ENCODE assay signal across 8 cellular contexts in the genomic region with DNA sequence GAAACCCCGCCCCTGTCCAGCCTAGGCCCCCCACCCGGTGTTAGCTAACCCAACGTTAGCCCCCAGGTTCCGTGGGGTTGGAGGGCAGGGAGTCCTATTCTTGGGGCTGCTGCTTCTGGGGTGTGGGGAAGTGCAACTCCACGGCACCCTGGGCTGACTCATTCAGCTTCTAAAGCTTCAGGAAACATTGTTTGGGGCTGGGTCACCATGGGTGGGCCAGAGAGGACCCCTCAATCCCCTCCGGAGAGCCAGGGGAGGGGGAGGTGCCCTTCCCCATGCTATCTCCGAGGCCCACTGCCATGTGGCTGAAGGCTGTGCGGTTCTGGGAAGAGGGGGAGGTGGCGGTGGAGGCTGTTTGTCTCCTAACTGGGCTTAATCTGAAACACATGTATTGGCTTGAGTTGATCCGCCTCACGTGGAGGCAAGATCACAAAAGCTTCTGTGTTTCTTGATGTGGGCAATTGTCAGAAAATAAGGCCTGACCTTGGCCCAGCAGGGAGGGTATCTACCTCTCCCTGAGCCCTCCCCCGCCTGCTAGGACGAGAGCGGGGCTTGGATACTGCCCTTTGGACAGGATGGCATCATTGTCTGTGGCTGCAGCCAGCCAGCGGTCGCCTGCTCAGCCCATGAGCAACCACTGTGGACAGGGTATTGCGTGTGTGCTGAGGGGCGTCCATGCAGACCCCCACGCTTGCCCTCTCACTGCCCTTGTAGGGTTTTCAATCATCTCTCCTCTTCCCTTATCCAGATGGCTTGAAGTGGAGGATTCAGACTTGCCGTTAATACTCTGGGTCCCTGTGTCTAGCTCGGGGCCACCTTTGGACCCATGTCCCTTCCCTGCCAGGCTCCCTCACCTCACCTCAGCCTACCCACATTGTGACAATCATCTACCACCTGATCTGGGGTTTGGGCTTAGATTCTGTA. TPM values are rescaled to one million over a fixed set of nuclear protein-coding genes. Genes with fewer than 3 reads are reported as not detected.
DNase-seq lines count a peak whose midpoint lies in the region; ATAC-seq, FAIRE-seq and TF ChIP-seq lines count a peak whose summit lies in the region.

No MANE protein-coding gene starts in this region.

- peak overlapping the region; percentile 49 for H3K4me3 Mint-ChIP-seq in activated naive CD4-positive, alpha-beta T cell treated with anti-CD3 and anti-CD28 coated beads, Interleukin-2, amount 50 U/mL, for 24 hours
- no peak overlapping the region for H3K4me3 Mint-ChIP-seq in activated naive CD8-positive, alpha-beta T cell treated with anti-CD3 and anti-CD28 coated beads for 36 hours

- H3K27me3 Mint-ChIP-seq in activated naive CD4-positive, alpha-beta T cell treated with anti-CD3 and anti-CD28 coated beads, Interleukin-2, amount 50 U/mL, for 24 hours, result no peaks in the 10 kb centered on the region
- no peaks in the 10 kb centered on the region for H3K27me3 Mint-ChIP-seq in activated naive CD8-positive, alpha-beta T cell treated with anti-CD3 and anti-CD28 coated beads for 36 hours

- no peak for FAIRE-seq in small intestine (lab: Jason Lieb, UNC)

- H3K27ac ChIP-seq in right atrium auricular region (peak overlapping the region; percentile 76 to 82), small intestine (ENCODE audit: low read depth in 1 of 2, low read length in 1 of 2) (peak overlapping the region; percentile 63 to 82)

- TF ChIP-seq POLR2A in GM18505 (IDR thresholded peaks at IDR 0.05; ENCODE audit: borderline replicate concordance, extremely low read depth, insufficient read depth, insufficient read length), result no peak

- ATAC-seq in GM18867 (IDR thresholded peaks at IDR 0.05; ENCODE audit: unreplicated experiment) (no peak), GM18505 (IDR thresholded peaks at IDR 0.05; ENCODE audit: unreplicated experiment) (no peak)

- H3K4me1 ChIP-seq in right atrium auricular region (peaks cover 0 to 34% of the 10 kb centered on the region in 2 donors), small intestine (ENCODE audit: control insufficient read depth in 2 of 2, insufficient read depth in 1 of 2, low read depth in 1 of 2, low read length in 1 of 2) (peaks cover 0 to 6% of the 10 kb centered on the region in 2 donors)

- H3K9me3 ChIP-seq in right atrium auricular region (no peaks in the 10 kb centered on the region), small intestine (ENCODE audit: control insufficient read depth, low read depth) (no peaks in the 10 kb centered on the region)

- TF ChIP-seq CTCF in right atrium auricular region (IDR thresholded peaks at IDR 0.05), result no peak

- H3K4me3 ChIP-seq in right atrium auricular region (peak overlapping the region; percentile 41 to 52), small intestine (ENCODE audit: low read depth in 1 of 2, low read length in 2 of 2) (no peak overlapping the region)

- H3K36me3 Mint-ChIP-seq in activated naive CD4-positive, alpha-beta T cell treated with anti-CD3 and anti-CD28 coated beads, Interleukin-2, amount 50 U/mL, for 24 hours, result no peaks in the 10 kb centered on the region
- H3K36me3 Mint-ChIP-seq in activated naive CD8-positive, alpha-beta T cell treated with anti-CD3 and anti-CD28 coated beads for 36 hours, result peaks cover 2% of the 10 kb centered on the region

- peak overlapping the region; percentile 80 for H3K27ac Mint-ChIP-seq in activated naive CD4-positive, alpha-beta T cell treated with anti-CD3 and anti-CD28 coated beads, Interleukin-2, amount 50 U/mL, for 24 hours
- peak overlapping the region; percentile 69 for H3K27ac Mint-ChIP-seq in activated naive CD8-positive, alpha-beta T cell treated with anti-CD3 and anti-CD28 coated beads for 36 hours

- H3K36me3 ChIP-seq in right atrium auricular region (no peaks in the 10 kb centered on the region), small intestine (ENCODE audit: control insufficient read depth in 2 of 2, insufficient read depth in 2 of 2, low read length in 2 of 2) (no peaks in the 10 kb centered on the region)

- peaks cover 48% of the 10 kb centered on the region for H3K4me1 Mint-ChIP-seq in activated naive CD4-positive, alpha-beta T cell treated with anti-CD3 and anti-CD28 coated beads, Interleukin-2, amount 50 U/mL, for 24 hours
- peaks cover 22% of the 10 kb centered on the region for H3K4me1 Mint-ChIP-seq in activated naive CD8-positive, alpha-beta T cell treated with anti-CD3 and anti-CD28 coated beads for 36 hours

- 16 to 45% (median 24%) methylated on average over 21 of the region's 21 CpGs for WGBS in small intestine, 3 donors

- H3K9me3 Mint-ChIP-seq in activated naive CD4-positive, alpha-beta T cell treated with anti-CD3 and anti-CD28 coated beads, Interleukin-2, amount 50 U/mL, for 24 hours, result no peaks in the 10 kb centered on the region
- no peaks in the 10 kb centered on the region for H3K9me3 Mint-ChIP-seq in activated naive CD8-positive, alpha-beta T cell treated with anti-CD3 and anti-CD28 coated beads for 36 hours

- no peaks in the 10 kb centered on the region for H3K27me3 ChIP-seq in right atrium auricular region
- H3K27me3 ChIP-seq in small intestine (ENCODE audit: control insufficient read depth in 2 of 2, insufficient read depth in 2 of 2, low read length in 2 of 2), result no peaks in the 10 kb centered on the region

- DNase-seq in activated naive CD4-positive, alpha-beta T cell (lab: John Stamatoyannopoulos, UW), result no peak
- no peak for DNase-seq in activated naive CD8-positive, alpha-beta T cell treated with anti-CD3 and anti-CD28 coated beads for 36 hours
- DNase-seq in right atrium auricular region (ENCODE audit: low spot score) (peak; percentile 74), small intestine (peak; percentile 57), NOMO-1 treated with dmso at 0.1 percent for 144 hours (lab: John Stamatoyannopoulos, UW; ENCODE audit: unreplicated experiment) (no peak)

RNA-seq across cellular contexts. Expression of a gene that starts 1.3 kb away (rescaled TPM):
- 1 to 10 TPM; 1.8 to 4.4 TPM for total RNA-seq in activated naive CD8-positive, alpha-beta T cell treated with anti-CD3 and anti-CD28 coated beads for 36 hours
- total RNA-seq in right atrium auricular region, result 100 to 1,000 TPM; 348 to 498 TPM
- 100 to 1,000 TPM in 1 of 3 donors, 10 to 100 TPM in 1, 1 to 10 TPM in 1; 7.2 to 118 (median 20.8) TPM for polyA plus RNA-seq in small intestine

RNA-seq across cellular contexts. Expression of a gene that starts 20.5 kb away (rescaled TPM):
- total RNA-seq in activated naive CD8-positive, alpha-beta T cell treated with anti-CD3 and anti-CD28 coated beads for 36 hours, result under 1 TPM; 0.08 to 0.12 TPM
- total RNA-seq in right atrium auricular region, result 1 to 10 TPM; 1.0 to 1.5 TPM
- 1 to 10 TPM in 2 of 3 donors, under 1 TPM in 1; 0.89 to 4.5 (median 1.6) TPM for polyA plus RNA-seq in small intestine

RNA-seq across cellular contexts. Expression of a gene that starts 38.7 kb away (rescaled TPM):
- 10 to 100 TPM; 15.2 to 15.5 TPM for total RNA-seq in activated naive CD8-positive, alpha-beta T cell treated with anti-CD3 and anti-CD28 coated beads for 36 hours
- total RNA-seq in right atrium auricular region, result 10 to 100 TPM; 10.9 to 17.9 TPM
- 10 to 100 TPM; 14.6 to 18.0 (median 14.8) TPM for polyA plus RNA-seq in small intestine

RNA-seq across cellular contexts. Expression of a gene that starts 53.0 kb away (rescaled TPM):
- total RNA-seq in activated naive CD8-positive, alpha-beta T cell treated with anti-CD3 and anti-CD28 coated beads for 36 hours, result under 1 TPM; 0.04 to 0.06 TPM
- total RNA-seq in right atrium auricular region, result 1 to 10 TPM; 1.1 to 3.7 TPM
- 10 to 100 TPM in 1 of 3 donors, 1 to 10 TPM in 2; 5.1 to 10.3 (median 7.8) TPM for polyA plus RNA-seq in small intestine

Comparison
In these comparisons a context has a peak if more than half of its experiments do, and no peak if none do; other contexts are left out.
1. DNase-seq: peak in right atrium auricular region (single experiment) and small intestine (single experiment); none in activated naive CD4-positive, alpha-beta T cell (0 of 4), activated naive CD8-positive, alpha-beta T cell treated with anti-CD3 and anti-CD28 coated beads for 36 hours (single experiment) and NOMO-1 treated with dmso at 0.1 percent for 144 hours (single experiment).
2. H3K4me3 ChIP-seq: peak in right atrium auricular region (2 of 2); none in small intestine (0 of 2).
3. RNA of a gene that starts 1.3 kb away (total RNA-seq): 348 to 498 TPM in right atrium auricular region; 1.8 to 4.4 TPM in activated naive CD8-positive, alpha-beta T cell treated with anti-CD3 and anti-CD28 coated beads for 36 hours; every median in the first group is over 10 times any median in the second.